In the genomic region with DNA sequence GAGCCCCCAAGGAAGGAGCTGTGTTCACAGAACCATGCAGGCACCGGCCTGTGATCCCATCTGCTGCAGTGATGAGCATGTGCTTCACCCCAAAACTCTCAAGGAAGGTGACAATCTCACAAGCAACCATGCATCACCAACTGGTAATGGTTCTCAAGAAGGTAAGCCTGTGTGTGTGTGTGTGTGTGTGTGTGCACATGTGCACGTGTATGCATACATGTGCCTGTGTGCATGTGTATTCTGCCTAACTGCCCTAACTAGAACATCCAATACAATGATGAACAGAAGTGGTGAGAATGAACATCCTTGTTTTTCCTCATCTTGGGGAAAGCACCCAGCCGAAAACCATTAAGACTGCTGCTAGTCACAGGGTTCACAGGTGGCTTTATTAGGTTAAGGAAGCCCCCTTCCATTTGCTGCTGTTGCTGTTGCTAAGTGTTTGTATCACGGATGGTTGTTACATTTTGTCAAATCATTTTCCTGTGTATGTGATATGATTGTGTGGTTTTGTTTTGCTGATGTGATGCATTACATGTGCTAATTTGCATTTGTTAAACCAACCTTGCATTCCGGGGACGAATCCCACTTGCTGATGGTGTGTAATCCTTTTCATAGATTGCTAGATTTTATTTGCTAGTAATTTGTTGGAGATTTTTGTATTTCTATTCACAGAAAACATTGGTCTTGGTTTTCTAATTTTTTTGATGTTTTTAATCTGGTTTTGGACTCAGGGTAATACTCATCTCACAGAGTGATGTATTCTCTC, we compare ENCODE assay signal across 24 cellular contexts.
DNase-seq lines count a peak whose midpoint lies in the region; ATAC-seq, FAIRE-seq and TF ChIP-seq lines count a peak whose summit lies in the region.
"Had no signal": no experiment of that assay in that cellular context is flagged by ENCODE, and none has a peak within 500 bp of the region (broad histone marks: within the 10 kb centered on the region; RNA-seq: fewer than 3 reads in every experiment).

No MANE protein-coding gene starts in this region.

- no peak overlapping the region for H2AK5ac ChIP-seq in IMR-90 (ENCODE audit: low read depth, low read length)
- no peak overlapping the region for H2AK5ac ChIP-seq in neuronal stem cell (ENCODE audit: low read depth, low read length)

- TF ChIP-seq CTCF in IMR-90 (conservative IDR thresholded peaks at IDR 0.05; ENCODE audit: low read depth, low read length) (no peak), K562 (IDR thresholded peaks at IDR 0.05 in 2 of 3, conservative IDR thresholded peaks at IDR 0.05 in 1 of 3; ENCODE audit: insufficient read depth in 2 of 3, low read depth in 1 of 3, low read length in 3 of 3) (no peak), left lung (IDR thresholded peaks at IDR 0.05) (no peak), body of pancreas (IDR thresholded peaks at IDR 0.05) (no peak), adrenal gland (IDR thresholded peaks at IDR 0.05) (no peak)

- H3K9me3 ChIP-seq in IMR-90 (ENCODE audit: control insufficient read depth, insufficient read depth, low read length) = peaks cover 9% of the 10 kb centered on the region; the same call in 1 of the 2 replicates
- H3K9me3 ChIP-seq in K562 (replicated peaks; ENCODE audit: control insufficient read depth, insufficient read depth, low read depth, low read length) = no peaks in the 10 kb centered on the region
- H3K9me3 ChIP-seq in neuronal stem cell (replicated peaks in 1 of 2; ENCODE audit: control insufficient read depth in 2 of 2, insufficient read depth in 1 of 2, low read depth in 1 of 2, low read length in 2 of 2) = peaks cover 8 to 32% of the 10 kb centered on the region in 2 donors
- H3K9me3 ChIP-seq in left lung = peaks cover 0 to 33% of the 10 kb centered on the region in 2 donors
- H3K9me3 ChIP-seq in body of pancreas = peaks cover 0 to 32% (median 0%) of the 10 kb centered on the region in 3 donors
- peaks cover 0 to 4% (median 0%) of the 10 kb centered on the region in 3 donors for H3K9me3 ChIP-seq in adrenal gland (replicated peaks in 1 of 3)
- H3K9me3 ChIP-seq: BE2C had no signal

- H3K36me3 ChIP-seq in IMR-90 (ENCODE audit: control insufficient read depth, insufficient read depth, low read length) (no peaks in the 10 kb centered on the region), K562 (ENCODE audit: control insufficient read depth, insufficient read depth, low read length) (no peaks in the 10 kb centered on the region), neuronal stem cell (replicated peaks in 1 of 2; ENCODE audit: control insufficient read depth in 2 of 2, insufficient read depth in 2 of 2, low read length in 2 of 2) (peaks cover 0 to 3% of the 10 kb centered on the region in 2 donors), left lung (no peaks in the 10 kb centered on the region), body of pancreas (replicated peaks in 1 of 2; ENCODE audit: insufficient read depth in 1 of 2, low read depth in 2 of 2) (no peaks in the 10 kb centered on the region), adrenal gland (replicated peaks in 1 of 2) (no peaks in the 10 kb centered on the region)
- H3K36me3 ChIP-seq: BE2C had no signal

- in situ Hi-C loops in IMR-90 (cut with MboI; ENCODE audit: low sequenced_read_pairs) (no loop called here), K562 (cut with MboI) (no loop called here)

- DNase-seq in DMS53 (lab: John Stamatoyannopoulos, UW) (peak; percentile 22), DMS53 treated with DMSO at 0.1 percent for 48 hours (lab: John Stamatoyannopoulos, UW; ENCODE audit: unreplicated experiment) (no peak), IMR-90 (no peak), K562 (ENCODE audit: extremely low read depth in 1 of 4, low spot score in 3 of 4) (no peak), neuronal stem cell (ENCODE audit: low spot score) (no peak), left lung (no peak), body of pancreas (no peak), adrenal gland (no peak)
- DNase-seq: AML-193; BE2C; CD4-positive, alpha-beta T cell; CD8-positive, alpha-beta memory T cell; DMS 273 treated with DMSO at 0.1 percent for 48 hours; DND-41; H7; HCEC 1CT had no signal

- TF ChIP-seq POLR2A in IMR-90 (IDR thresholded peaks at IDR 0.05; ENCODE audit: low read depth, low read length) (no peak), K562 (conservative IDR thresholded peaks at IDR 0.05) (no peak), body of pancreas (IDR thresholded peaks at IDR 0.05) (no peak), adrenal gland (IDR thresholded peaks at IDR 0.05) (no peak)

- H3K4me2 ChIP-seq in IMR-90 (ENCODE audit: low read depth, low read length) = no peak overlapping the region
- H3K4me2 ChIP-seq in K562 (ENCODE audit: insufficient read depth, low read length) = no peak overlapping the region
- no peak overlapping the region for H3K4me2 ChIP-seq in neuronal stem cell (ENCODE audit: insufficient read depth, low read length, poor library complexity, severe bottlenecking)
- H3K4me2 ChIP-seq: BLaER1 treated with 17β-estradiol and CSF1 and Interleukin-3, amounts not matched to agents 10 nM and 100 nM had no signal

- peak overlapping the region; percentile 5 for H2BK5ac ChIP-seq in IMR-90 (ENCODE audit: low read depth, low read length, poor library complexity, severe bottlenecking)
- no peak overlapping the region for H2BK5ac ChIP-seq in neuronal stem cell (ENCODE audit: low read length)

- H3K27me3 ChIP-seq in IMR-90 (ENCODE audit: control insufficient read depth, insufficient read depth, low read length) (no peaks in the 10 kb centered on the region), K562 (ENCODE audit: control insufficient read depth in 2 of 2, insufficient read depth in 2 of 2, low read length in 2 of 2) (no peaks in the 10 kb centered on the region; a peak in 1 of 5 replicates), neuronal stem cell (ENCODE audit: control insufficient read depth in 3 of 3, insufficient read depth in 3 of 3, low read depth in 1 of 3, low read length in 3 of 3) (no peaks in the 10 kb centered on the region), left lung (no peaks in the 10 kb centered on the region), body of pancreas (no peaks in the 10 kb centered on the region), adrenal gland (no peaks in the 10 kb centered on the region)
- H3K27me3 ChIP-seq: BE2C; BLaER1 treated with 17β-estradiol and CSF1 and Interleukin-3, amounts not matched to agents 10 nM and 100 nM had no signal

- H3K9ac ChIP-seq in IMR-90 (ENCODE audit: low read depth, low read length) = no peak overlapping the region
- no peak overlapping the region for H3K9ac ChIP-seq in K562 (ENCODE audit: insufficient read depth in 1 of 2, low read depth in 2 of 2, low read length in 2 of 2)
- peak overlapping the region; percentile 12 for H3K9ac ChIP-seq in neuronal stem cell (ENCODE audit: low read depth, low read length, poor library complexity)
- H3K9ac ChIP-seq: BLaER1 treated with 17β-estradiol and CSF1 and Interleukin-3, amounts not matched to agents 10 nM and 100 nM; GM23248 had no signal

- FAIRE-seq in K562 (lab: Jason Lieb, UNC) = no peak
- FAIRE-seq: A204.1, D721Med, GM12892, GM19239, H1 had no signal

- H3K18ac ChIP-seq in IMR-90 (ENCODE audit: low read depth, low read length) = no peak overlapping the region; the same call in 1 of the 2 replicates
- no peak overlapping the region for H3K18ac ChIP-seq in neuronal stem cell (ENCODE audit: low read length)

- peaks cover 18% of the 10 kb centered on the region for H3K4me1 ChIP-seq in IMR-90 (ENCODE audit: control insufficient read depth, insufficient read depth, low read length)
- no peaks in the 10 kb centered on the region for H3K4me1 ChIP-seq in K562 (replicated peaks in 1 of 2; ENCODE audit: control insufficient read depth in 2 of 2, insufficient read depth in 2 of 2, low read length in 2 of 2)
- peaks cover 2 to 3% of the 10 kb centered on the region in 2 donors for H3K4me1 ChIP-seq in neuronal stem cell (ENCODE audit: control insufficient read depth in 2 of 2, insufficient read depth in 1 of 2, low read depth in 1 of 2, low read length in 2 of 2)
- peaks cover 0 to 13% of the 10 kb centered on the region in 2 donors for H3K4me1 ChIP-seq in left lung
- H3K4me1 ChIP-seq in body of pancreas = no peaks in the 10 kb centered on the region
- H3K4me1 ChIP-seq in adrenal gland (replicated peaks in 1 of 2) = no peaks in the 10 kb centered on the region
- H3K4me1 ChIP-seq: BE2C; BLaER1 treated with 17β-estradiol and CSF1 and Interleukin-3, amounts not matched to agents 10 nM and 100 nM had no signal

- POLR2A ChIA-PET in IMR-90 (lab: Charles Lee; ENCODE audit: unreplicated experiment) (no interaction called here), K562 (lab: Yijun Ruan, JAX) (no interaction called here)

- H3K56ac ChIP-seq in IMR-90 (ENCODE audit: extremely low read depth, insufficient read depth, low read length) = no peak overlapping the region

- TF ChIP-seq RAD21 in IMR-90 (IDR thresholded peaks at IDR 0.05; ENCODE audit: low read length) = no peak
- no peak for TF ChIP-seq RAD21 in K562 (CRISPR knock-in tag; conservative IDR thresholded peaks at IDR 0.05 in 1 of 2, IDR thresholded peaks at IDR 0.05 in 1 of 2)

- intact Hi-C loops in IMR-90 (cut with micrococcal nuclease) = no loop called here
- intact Hi-C loops in K562 (cut with micrococcal nuclease) = no loop called here
- intact Hi-C loops in left lung (cut with DNase I) = no loop called here
- intact Hi-C loops in body of pancreas (cut with DNase I) = no loop called here
- intact Hi-C loops in adrenal gland (cut with DNase I) = no loop called here

- dilution Hi-C loops in IMR-90 (cut with HindIII; ENCODE audit: low sequenced_read_pairs, unreplicated experiment) = no loop called here

- CTCF ChIA-PET in IMR-90 (lab: Yijun Ruan, JAX) = no interaction called here
- CTCF ChIA-PET in K562 (lab: Yijun Ruan, JAX; ENCODE audit: low intra/inter-chr PET ratio) = no interaction called here

- BruUV-seq in IMR-90 (replicated peaks; lab: Mats Ljungman, UMichigan) (no TSS peak), K562 (replicated peaks; lab: Mats Ljungman, UMichigan) (no TSS peak)

- H4K8ac ChIP-seq in IMR-90 (ENCODE audit: low read depth in 2 of 2, low read length in 2 of 2) (no peak overlapping the region), neuronal stem cell (ENCODE audit: low read depth, low read length) (no peak overlapping the region)

- H3K9me1 ChIP-seq in IMR-90 (ENCODE audit: insufficient read depth, low read length) = peaks cover 10% of the 10 kb centered on the region
- H3K9me1 ChIP-seq in K562 (ENCODE audit: control insufficient read depth, insufficient read depth, low read length) = no peaks in the 10 kb centered on the region

- H4K91ac ChIP-seq in IMR-90 (ENCODE audit: insufficient read depth, low read depth, low read length) (no peak overlapping the region), neuronal stem cell (ENCODE audit: low read depth, low read length, poor library complexity) (no peak overlapping the region)

- H3K79me2 ChIP-seq in K562 (ENCODE audit: control insufficient read depth, insufficient read depth, low read length) = no peaks in the 10 kb centered on the region

- ATAC-seq in IMR-90 (ENCODE audit: low read depth) (no peak), K562 (no peak), left lung (no peak), body of pancreas (no peak)

- H3K14ac ChIP-seq in IMR-90 (replicated peaks; ENCODE audit: low read depth, low read length) (no peak overlapping the region), neuronal stem cell (ENCODE audit: low read length) (no peak overlapping the region)

- no peak for TF ChIP-seq EP300 in K562 (IDR thresholded peaks at IDR 0.05; ENCODE audit: low read length)

- WGBS in IMR-90 (ENCODE audit: extremely low coverage in 2 of 2, insufficient read length in 1 of 2), 2 experiments = 100% methylated on average over 1 of the region's 6 CpGs; no CpG with 5 or more reads in 1 of the 2 experiments
- WGBS in K562 (ENCODE audit: insufficient coverage, low coverage, missing lambda C conversion rate) = 1% methylated on average over 5 of the region's 6 CpGs
- WGBS in neuronal stem cell (ENCODE audit: extremely low coverage in 2 of 2, insufficient read length in 2 of 2, insufficient replicate concordance in 1 of 2), 2 donors = no CpG with 5 or more reads among the region's 6 CpGs
- WGBS in body of pancreas, 2 donors = 88 to 93% methylated on average over 6 of the region's 6 CpGs
- 94 to 96% (median 95%) methylated on average over 6 of the region's 6 CpGs for WGBS in adrenal gland, 4 donors

- H2AFZ ChIP-seq in IMR-90 (replicated peaks; ENCODE audit: low read length, poor library complexity) (no peak overlapping the region), K562 (ENCODE audit: low read depth, low read length) (no peak overlapping the region), neuronal stem cell (ENCODE audit: low read length) (no peak overlapping the region)
- H2AFZ ChIP-seq: GM23248 had no signal

- no peak overlapping the region for H3K27ac ChIP-seq in IMR-90 (ENCODE audit: insufficient read depth, low read length)
- no peak overlapping the region for H3K27ac ChIP-seq in K562 (ENCODE audit: extremely low read depth, low read depth, low read length)
- no peak overlapping the region for H3K27ac ChIP-seq in neuronal stem cell (replicated peaks; ENCODE audit: low read length)
- H3K27ac ChIP-seq in left lung = no peak overlapping the region
- H3K27ac ChIP-seq in body of pancreas = no peak overlapping the region
- H3K27ac ChIP-seq in adrenal gland = no peak overlapping the region
- H3K27ac ChIP-seq: 22Rv1; BLaER1 treated with 17β-estradiol and CSF1 and Interleukin-3, amounts not matched to agents 10 nM and 100 nM; GM23248 had no signal

- H2BK15ac ChIP-seq in IMR-90 (ENCODE audit: low read depth, low read length) (no peak overlapping the region), neuronal stem cell (ENCODE audit: low read length) (no peak overlapping the region)

- H2BK120ac ChIP-seq in IMR-90 (ENCODE audit: low read depth, low read length) = no peak overlapping the region
- no peak overlapping the region for H2BK120ac ChIP-seq in neuronal stem cell (ENCODE audit: low read depth, low read length)

- H4K20me1 ChIP-seq in IMR-90 (ENCODE audit: insufficient read depth, low read length) (no peaks in the 10 kb centered on the region), K562 (replicated peaks; ENCODE audit: control insufficient read depth, insufficient read depth, low read length) (no peaks in the 10 kb centered on the region)
- H4K20me1 ChIP-seq: BLaER1 treated with 17β-estradiol and CSF1 and Interleukin-3, amounts not matched to agents 10 nM and 100 nM had no signal

- H4K5ac ChIP-seq in IMR-90 (ENCODE audit: low read depth, low read length) = no peak overlapping the region

- H3K4ac ChIP-seq in IMR-90 (ENCODE audit: low read depth, low read length) (no peak overlapping the region), neuronal stem cell (ENCODE audit: low read length) (no peak overlapping the region)

- no peak overlapping the region for H2BK12ac ChIP-seq in neuronal stem cell (ENCODE audit: low read length)

- H3K23ac ChIP-seq in IMR-90 (ENCODE audit: low read depth, low read length) (no peak overlapping the region), neuronal stem cell (ENCODE audit: low read depth, low read length, poor library complexity) (no peak overlapping the region)

- no peaks in the 10 kb centered on the region for H3K79me1 ChIP-seq in IMR-90 (ENCODE audit: low read depth in 1 of 2, low read length in 2 of 2)
- peaks cover 2% of the 10 kb centered on the region for H3K79me1 ChIP-seq in neuronal stem cell (ENCODE audit: low read depth, low read length)

- H2AK9ac ChIP-seq in IMR-90 (replicated peaks; ENCODE audit: low read depth, low read length, poor library complexity) = no peak overlapping the region

- no peak overlapping the region for H2BK20ac ChIP-seq in IMR-90 (ENCODE audit: low read depth, low read length)

- H3K4me3 ChIP-seq in IMR-90 (ENCODE audit: insufficient read depth, low read depth, low read length) = no peak overlapping the region
- H3K4me3 ChIP-seq in K562 = no peak overlapping the region
- H3K4me3 ChIP-seq in neuronal stem cell (ENCODE audit: low read length in 2 of 2) = no peak overlapping the region
- no peak overlapping the region for H3K4me3 ChIP-seq in left lung
- no peak overlapping the region for H3K4me3 ChIP-seq in body of pancreas
- H3K4me3 ChIP-seq in adrenal gland = no peak overlapping the region
- H3K4me3 ChIP-seq: BLaER1 treated with 17β-estradiol and CSF1 and Interleukin-3, amounts not matched to agents 10 nM and 100 nM; GM23248 had no signal
